In the genomic region with DNA sequence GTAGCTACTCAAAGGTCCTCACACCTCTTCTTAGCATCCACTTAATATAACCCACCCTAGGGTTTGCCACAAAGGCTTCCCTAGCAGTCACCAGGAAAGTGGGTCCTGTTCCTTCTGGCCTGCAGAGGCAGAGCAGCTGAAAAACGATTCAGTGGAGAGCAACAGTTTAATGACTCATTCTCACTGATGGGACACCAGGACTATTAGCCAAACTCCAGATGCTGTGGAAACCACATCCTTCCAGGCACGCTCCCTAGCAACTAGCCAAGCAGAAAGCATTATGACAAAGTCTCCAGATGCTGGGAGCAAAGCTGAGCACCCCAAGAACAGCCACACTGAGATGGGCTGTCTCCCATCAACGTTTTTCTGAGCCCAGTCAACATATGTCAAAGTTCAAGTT, we compare ENCODE assay signal across 12 cellular contexts. TPM values are rescaled to one million over a fixed set of nuclear protein-coding genes. Genes with fewer than 3 reads are reported as not detected.
DNase-seq lines count a peak whose midpoint lies in the region; ATAC-seq and TF ChIP-seq lines count a peak whose summit lies in the region.
"Had no signal": no experiment of that assay in that cellular context is flagged by ENCODE, and none has a peak within 500 bp of the region (broad histone marks: within the 10 kb centered on the region; RNA-seq: fewer than 3 reads in every experiment).

No MANE protein-coding gene starts in this region.

- no peaks in the 10 kb centered on the region for H3K27me3 ChIP-seq in uterus
- H3K27me3 ChIP-seq: hepatocyte, thyroid gland had no signal

- TF ChIP-seq CTCF in astrocyte of the cerebellum (IDR thresholded peaks at IDR 0.05; ENCODE audit: low read depth, low read length, missing control alignments) (peak; percentile 31), uterus (IDR thresholded peaks at IDR 0.05) (no peak)

- ATAC-seq in GM19452 (IDR thresholded peaks at IDR 0.05; ENCODE audit: unreplicated experiment), result no peak
- no peak for ATAC-seq in Right ventricle myocardium inferior

- DNase-seq in DMS 273 treated with DMSO at 0.1 percent for 48 hours (lab: John Stamatoyannopoulos, UW) (peak; percentile 9), astrocyte of the cerebellum (ENCODE audit: low read depth) (peak; percentile 58), kidney tubule cell (ENCODE audit: low spot score) (peak; percentile 80), uterus (no peak), Right ventricle myocardium inferior (ENCODE audit: missing footprints) (no peak)
- peak; percentile 6 for DNase-seq in Jurkat, Clone E6-1 (ENCODE audit: low read depth, low spot score)
- DNase-seq: activated CD4-positive, CD25-positive, alpha-beta regulatory T cell treated with anti-CD3 and anti-CD28 coated beads, Interleukin-2, amount 50 U/mL, for 72 hours; DMS79 treated with DMSO at 0.1 percent for 48 hours; NCI-H2107; thyroid gland had no signal

- H3K27ac ChIP-seq in uterus, result no peak overlapping the region
- H3K27ac ChIP-seq: hepatocyte, thyroid gland had no signal

- no peak overlapping the region for H3K4me3 ChIP-seq in Jurkat, Clone E6-1 (ENCODE audit: low read length)
- H3K4me3 ChIP-seq in astrocyte of the cerebellum (ENCODE audit: low read depth, low read length), result no peak overlapping the region
- no peak overlapping the region for H3K4me3 ChIP-seq in uterus
- H3K4me3 ChIP-seq: hepatocyte, thyroid gland had no signal

- TF ChIP-seq POLR2A in uterus (IDR thresholded peaks at IDR 0.05), result no peak

- H3K9me3 ChIP-seq in uterus, result no peaks in the 10 kb centered on the region
- H3K9me3 ChIP-seq: thyroid gland had no signal

- intact Hi-C loops in uterus (cut with DNase I; ENCODE audit: low total_unique reads) (no loop called here), Right ventricle myocardium inferior (cut with DNase I) (no loop called here)

- H3K36me3 ChIP-seq in uterus, result no peaks in the 10 kb centered on the region
- H3K36me3 ChIP-seq: thyroid gland had no signal

- in situ Hi-C loops in astrocyte of the cerebellum (cut with HindIII; ENCODE audit: low sequenced_read_pairs), result no loop called here

- no peaks in the 10 kb centered on the region for H3K4me1 ChIP-seq in uterus
- H3K4me1 ChIP-seq: thyroid gland had no signal

RNA-seq across cellular contexts. Expression of gene UTP14A, which starts 30.3 kb away (rescaled TPM):
- polyA plus RNA-seq in Jurkat, Clone E6-1 (2012; ENCODE audit: insufficient read depth, insufficient read length), result 41.2 TPM
- total RNA-seq in uterus, result 10 to 100 TPM in 3 of 4 donors, 1 to 10 TPM in 1; 8.2 to 14.5 (median 13.2) TPM
- 6.9 TPM for total RNA-seq in Right ventricle myocardium inferior

RNA-seq across cellular contexts. Expression of gene ZDHHC9, which starts 32.0 kb away (rescaled TPM):
- polyA plus RNA-seq in Jurkat, Clone E6-1 (2012; ENCODE audit: insufficient read depth, insufficient read length), result 9.6 TPM
- total RNA-seq in uterus, result 10 to 100 TPM in 3 of 4 donors, 1 to 10 TPM in 1; 9.1 to 18.1 (median 14.7) TPM
- total RNA-seq in Right ventricle myocardium inferior, result 17.9 TPM

Comparison
In these comparisons a context has a peak if more than half of its experiments do, and no peak if none do; other contexts are left out.
1. DNase-seq: peak in DMS 273 treated with DMSO at 0.1 percent for 48 hours (single experiment), Jurkat, Clone E6-1 (single experiment), astrocyte of the cerebellum (single experiment) and kidney tubule cell (single experiment); none in uterus (0 of 2) and Right ventricle myocardium inferior (single experiment).